ENCODE assay signal across 19 cellular contexts in the genomic region with DNA sequence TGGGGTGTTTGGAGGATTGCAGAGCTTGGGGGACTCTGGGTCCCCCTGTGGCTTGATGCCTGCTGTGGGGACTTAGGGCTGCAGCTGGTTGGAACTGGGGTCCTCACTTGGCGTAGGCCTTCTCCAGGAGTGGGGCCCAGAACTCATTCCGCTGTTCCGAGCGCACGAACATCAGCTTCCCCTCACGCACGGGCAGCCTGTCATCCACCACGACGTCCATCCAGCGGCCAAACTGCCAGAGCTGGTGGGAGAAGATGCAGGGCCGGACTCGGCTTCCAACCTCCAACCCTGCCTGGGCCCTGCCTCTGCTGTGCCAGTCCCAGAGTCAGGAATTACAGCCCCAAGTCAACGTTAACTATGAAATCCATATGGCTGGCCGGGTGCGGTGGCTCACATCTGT. TPM values are rescaled to one million over a fixed set of nuclear protein-coding genes. Genes with fewer than 3 reads are reported as not detected.
DNase-seq lines count a peak whose midpoint lies in the region; ATAC-seq and TF ChIP-seq lines count a peak whose summit lies in the region.
"Had no signal": no experiment of that assay in that cellular context is flagged by ENCODE, and none has a peak within 500 bp of the region (broad histone marks: within the 10 kb centered on the region; RNA-seq: fewer than 3 reads in every experiment).

No MANE protein-coding gene starts in this region.

- ATAC-seq in IMR-90 (ENCODE audit: low read depth), result no peak
- no peak for ATAC-seq in lower lobe of right lung
- ATAC-seq in activated naive CD8-positive, alpha-beta T cell treated with anti-CD3 and anti-CD28 coated beads, Interleukin-2, amount 50 U/mL, for 24 hours, result no peak
- no peak for ATAC-seq in HG03139 (IDR thresholded peaks at IDR 0.05; ENCODE audit: unreplicated experiment)

- intact Hi-C loops in mammary epithelial cell (cut with micrococcal nuclease) (no loop called here), MCF 10A (cut with micrococcal nuclease) (no loop called here), IMR-90 (cut with micrococcal nuclease) (no loop called here), lower lobe of right lung (cut with DNase I) (no loop called here), ascending aorta (cut with DNase I) (no loop called here)

- no peaks in the 10 kb centered on the region for H3K79me2 ChIP-seq in mammary epithelial cell (ENCODE audit: insufficient read depth, low read length)

- H4K20me1 ChIP-seq in mammary epithelial cell (ENCODE audit: insufficient read depth, low read length) (no peaks in the 10 kb centered on the region), IMR-90 (ENCODE audit: insufficient read depth, low read length) (no peaks in the 10 kb centered on the region)
- H4K20me1 ChIP-seq: BLaER1 treated with 17β-estradiol and CSF1 and Interleukin-3, amounts not matched to agents 10 nM and 100 nM had no signal

- TF ChIP-seq POLR2A in IMR-90 (IDR thresholded peaks at IDR 0.05; ENCODE audit: low read depth, low read length), result no peak

- no peak overlapping the region for H2BK5ac ChIP-seq in IMR-90 (ENCODE audit: low read depth, low read length, poor library complexity, severe bottlenecking)

- H3K4me3 ChIP-seq in mammary epithelial cell (replicated peaks in 1 of 3; ENCODE audit: insufficient read depth in 1 of 3, low read depth in 2 of 3, low read length in 3 of 3), result no peak overlapping the region
- no peak overlapping the region for H3K4me3 ChIP-seq in IMR-90 (ENCODE audit: insufficient read depth, low read depth, low read length)
- no peak overlapping the region for H3K4me3 ChIP-seq in lower lobe of right lung
- H3K4me3 ChIP-seq in ascending aorta, result no peak overlapping the region
- H3K4me3 ChIP-seq: BLaER1 treated with 17β-estradiol and CSF1 and Interleukin-3, amounts not matched to agents 10 nM and 100 nM; HAP-1; PC-9; SJSA1 had no signal

- H3K27me3 Mint-ChIP-seq in MCF 10A (ENCODE audit: insufficient read depth, unreplicated experiment), result no peaks in the 10 kb centered on the region
- H3K27me3 Mint-ChIP-seq in activated naive CD8-positive, alpha-beta T cell treated with anti-CD3 and anti-CD28 coated beads, Interleukin-2, amount 50 U/mL, for 24 hours, result peaks cover 4% of the 10 kb centered on the region
- H3K27me3 Mint-ChIP-seq: CD8-positive, alpha-beta memory T cell had no signal

- H3K9me1 ChIP-seq in IMR-90 (ENCODE audit: insufficient read depth, low read length), result no peaks in the 10 kb centered on the region

- H3K9me3 ChIP-seq in mammary epithelial cell (replicated peaks; ENCODE audit: insufficient read depth, low read length) (no peaks in the 10 kb centered on the region), IMR-90 (ENCODE audit: control insufficient read depth, insufficient read depth, low read length) (no peaks in the 10 kb centered on the region), lower lobe of right lung (no peaks in the 10 kb centered on the region), ascending aorta (no peaks in the 10 kb centered on the region)
- H3K9me3 ChIP-seq: BLaER1 treated with 17β-estradiol and CSF1 and Interleukin-3, amounts not matched to agents 10 nM and 100 nM; HAP-1; SJSA1 had no signal

- 99% methylated on average over 15 of the region's 15 CpGs for WGBS in mammary epithelial cell (ENCODE audit: low coverage, missing lambda C conversion rate)
- 85% methylated on average over 15 of the region's 15 CpGs; no CpG with 5 or more reads in 1 of the 2 experiments for WGBS in IMR-90 (ENCODE audit: extremely low coverage in 2 of 2, insufficient read length in 1 of 2), 2 experiments

- no peak overlapping the region for H3K27ac ChIP-seq in mammary epithelial cell (ENCODE audit: insufficient read depth, low read depth, low read length)
- no peak overlapping the region for H3K27ac ChIP-seq in IMR-90 (ENCODE audit: insufficient read depth, low read length)
- H3K27ac ChIP-seq in lower lobe of right lung, result no peak overlapping the region
- H3K27ac ChIP-seq in ascending aorta, result no peak overlapping the region
- H3K27ac ChIP-seq: BLaER1 treated with 17β-estradiol and CSF1 and Interleukin-3, amounts not matched to agents 10 nM and 100 nM; PC-9; SJSA1 had no signal

- no peak overlapping the region for H2BK15ac ChIP-seq in IMR-90 (ENCODE audit: low read depth, low read length)

- CTCF ChIA-PET in mammary epithelial cell (lab: Charles Lee; ENCODE audit: low non-redundant PET), result no interaction called here
- CTCF ChIA-PET in MCF 10A (lab: Yijun Ruan, JAX), result interaction anchor here (0.6 kb wide), 1 partner anchor 46 kb away, joined by 3 read pairs; no protein-coding TSS in a partner anchor
- CTCF ChIA-PET in IMR-90 (lab: Yijun Ruan, JAX), result no interaction called here

- no peak overlapping the region for H3K14ac ChIP-seq in IMR-90 (replicated peaks; ENCODE audit: low read depth, low read length)

- DNase-seq in mammary epithelial cell, result peak; percentile 1
- DNase-seq in MCF 10A (ENCODE audit: unreplicated experiment), result no peak
- no peak for DNase-seq in IMR-90
- DNase-seq in lower lobe of right lung, result peak; percentile 27
- DNase-seq in activated naive CD8-positive, alpha-beta T cell treated with anti-CD3 and anti-CD28 coated beads, Interleukin-2, amount 50 U/mL, for 24 hours, result no peak
- DNase-seq in NCI-H1417 treated with DMSO at 0.1 percent for 48 hours (lab: John Stamatoyannopoulos, UW), result no peak
- no peak for DNase-seq in ascending aorta (ENCODE audit: low spot score in 2 of 2)
- DNase-seq: CD8-positive, alpha-beta memory T cell; MV-4-11; NCI-H1436; NCI-H2029; NCI-H82; PC-9 had no signal

- POLR2A ChIA-PET in MCF 10A (lab: Yijun Ruan, JAX) (no interaction called here), IMR-90 (lab: Charles Lee; ENCODE audit: unreplicated experiment) (no interaction called here)

- H3K27me3 ChIP-seq in mammary epithelial cell (ENCODE audit: insufficient read depth, low read length) (no peaks in the 10 kb centered on the region), IMR-90 (ENCODE audit: control insufficient read depth, insufficient read depth, low read length) (no peaks in the 10 kb centered on the region; the same call in 1 of the 2 replicates), lower lobe of right lung (ENCODE audit: low read depth) (no peaks in the 10 kb centered on the region), ascending aorta (no peaks in the 10 kb centered on the region)
- H3K27me3 ChIP-seq: SJSA1 had no signal

- no peak overlapping the region for H2BK120ac ChIP-seq in IMR-90 (ENCODE audit: low read depth, low read length)

- no peaks in the 10 kb centered on the region for H3K79me1 ChIP-seq in IMR-90 (ENCODE audit: low read depth in 1 of 2, low read length in 2 of 2)

- no peak for TF ChIP-seq CTCF in mammary epithelial cell (conservative IDR thresholded peaks at IDR 0.05 in 1 of 2, IDR thresholded peaks at IDR 0.05 in 1 of 2; ENCODE audit: extremely low read depth in 1 of 2, insufficient read depth in 1 of 2, low read depth in 1 of 2, low read length in 2 of 2)
- no peak for TF ChIP-seq CTCF in MCF 10A (IDR thresholded peaks at IDR 0.05; ENCODE audit: unreplicated experiment)
- TF ChIP-seq CTCF in IMR-90 (conservative IDR thresholded peaks at IDR 0.05; ENCODE audit: low read depth, low read length), result no peak
- TF ChIP-seq CTCF in lower lobe of right lung (IDR thresholded peaks at IDR 0.05), result no peak
- no peak for TF ChIP-seq CTCF in ascending aorta (IDR thresholded peaks at IDR 0.05)

- no peak overlapping the region for H4K91ac ChIP-seq in IMR-90 (ENCODE audit: insufficient read depth, low read depth, low read length)

- no peaks in the 10 kb centered on the region for H3K36me3 ChIP-seq in mammary epithelial cell (ENCODE audit: insufficient read depth, low read length)
- H3K36me3 ChIP-seq in IMR-90 (ENCODE audit: control insufficient read depth, insufficient read depth, low read length), result no peaks in the 10 kb centered on the region
- no peaks in the 10 kb centered on the region for H3K36me3 ChIP-seq in lower lobe of right lung
- no peaks in the 10 kb centered on the region for H3K36me3 ChIP-seq in ascending aorta
- H3K36me3 ChIP-seq: BLaER1 treated with 17β-estradiol and CSF1 and Interleukin-3, amounts not matched to agents 10 nM and 100 nM; HAP-1; SJSA1 had no signal

- no peak overlapping the region for H3K18ac ChIP-seq in IMR-90 (ENCODE audit: low read depth, low read length)

- no peak overlapping the region for H3K4ac ChIP-seq in IMR-90 (ENCODE audit: low read depth, low read length)

- dilution Hi-C loops in mammary epithelial cell (cut with HindIII; ENCODE audit: low sequenced_read_pairs) (no loop called here), IMR-90 (cut with HindIII; ENCODE audit: low sequenced_read_pairs, unreplicated experiment) (no loop called here)

- H3K9ac ChIP-seq in mammary epithelial cell (ENCODE audit: insufficient read depth, low read length), result no peak overlapping the region
- no peak overlapping the region for H3K9ac ChIP-seq in IMR-90 (ENCODE audit: low read depth, low read length)
- H3K9ac ChIP-seq: BLaER1 treated with 17β-estradiol and CSF1 and Interleukin-3, amounts not matched to agents 10 nM and 100 nM had no signal

- no peak overlapping the region for H2AK9ac ChIP-seq in IMR-90 (replicated peaks; ENCODE audit: low read depth, low read length, poor library complexity)

- H3K4me1 Mint-ChIP-seq in MCF 10A (ENCODE audit: insufficient read depth, unreplicated experiment), result no peaks in the 10 kb centered on the region
- peaks cover 21% of the 10 kb centered on the region for H3K4me1 Mint-ChIP-seq in activated naive CD8-positive, alpha-beta T cell treated with anti-CD3 and anti-CD28 coated beads, Interleukin-2, amount 50 U/mL, for 24 hours

- H2AFZ ChIP-seq in mammary epithelial cell (ENCODE audit: low read depth, low read length), result no peak overlapping the region
- H2AFZ ChIP-seq in IMR-90 (replicated peaks; ENCODE audit: low read length, poor library complexity), result peak overlapping the region; percentile 67
- H2AFZ ChIP-seq: PC-9 had no signal

- H3K36me3 Mint-ChIP-seq in MCF 10A (ENCODE audit: insufficient read depth, unreplicated experiment), result peaks cover 4% of the 10 kb centered on the region
- no peaks in the 10 kb centered on the region for H3K36me3 Mint-ChIP-seq in activated naive CD8-positive, alpha-beta T cell treated with anti-CD3 and anti-CD28 coated beads, Interleukin-2, amount 50 U/mL, for 24 hours (ENCODE audit: low read depth)
- H3K36me3 Mint-ChIP-seq: CD8-positive, alpha-beta memory T cell had no signal

- H2BK20ac ChIP-seq in IMR-90 (ENCODE audit: low read depth, low read length), result no peak overlapping the region

- BruUV-seq in mammary epithelial cell (replicated peaks; lab: Mats Ljungman, UMichigan), result no TSS peak
- no TSS peak for BruUV-seq in MCF 10A (replicated peaks; lab: Mats Ljungman, UMichigan)
- BruUV-seq in IMR-90 (replicated peaks; lab: Mats Ljungman, UMichigan), result no TSS peak

- H3K56ac ChIP-seq in IMR-90 (ENCODE audit: extremely low read depth, insufficient read depth, low read length), result no peak overlapping the region

- H4K5ac ChIP-seq in IMR-90 (ENCODE audit: low read depth, low read length), result no peak overlapping the region

- H3K4me1 ChIP-seq in mammary epithelial cell (ENCODE audit: insufficient read depth, low read length) (peaks cover 3% of the 10 kb centered on the region), IMR-90 (ENCODE audit: control insufficient read depth, insufficient read depth, low read length) (no peaks in the 10 kb centered on the region), lower lobe of right lung (peaks cover 4% of the 10 kb centered on the region), ascending aorta (no peaks in the 10 kb centered on the region)
- H3K4me1 ChIP-seq: HAP-1, SJSA1 had no signal

- H3K4me2 ChIP-seq in mammary epithelial cell (ENCODE audit: insufficient read depth, low read depth, low read length) (no peak overlapping the region), IMR-90 (ENCODE audit: low read depth, low read length) (no peak overlapping the region)
- H3K4me2 ChIP-seq: BLaER1 treated with 17β-estradiol and CSF1 and Interleukin-3, amounts not matched to agents 10 nM and 100 nM; PC-9 had no signal

- TF ChIP-seq RAD21 in IMR-90 (IDR thresholded peaks at IDR 0.05; ENCODE audit: low read length), result no peak

- no peak overlapping the region for H3K27ac Mint-ChIP-seq in MCF 10A (ENCODE audit: low read depth, unreplicated experiment)
- H3K27ac Mint-ChIP-seq in activated naive CD8-positive, alpha-beta T cell treated with anti-CD3 and anti-CD28 coated beads, Interleukin-2, amount 50 U/mL, for 24 hours, result no peak overlapping the region

- no peak overlapping the region for H4K8ac ChIP-seq in IMR-90 (ENCODE audit: low read depth in 2 of 2, low read length in 2 of 2)

- H2AK5ac ChIP-seq in IMR-90 (ENCODE audit: low read depth, low read length), result no peak overlapping the region

- H3K4me3 Mint-ChIP-seq in MCF 10A (ENCODE audit: unreplicated experiment), result no peak overlapping the region
- H3K4me3 Mint-ChIP-seq in activated naive CD8-positive, alpha-beta T cell treated with anti-CD3 and anti-CD28 coated beads, Interleukin-2, amount 50 U/mL, for 24 hours, result no peak overlapping the region

- H3K23ac ChIP-seq in IMR-90 (ENCODE audit: low read depth, low read length), result no peak overlapping the region

- no peaks in the 10 kb centered on the region for H3K9me3 Mint-ChIP-seq in MCF 10A (ENCODE audit: unreplicated experiment)
- H3K9me3 Mint-ChIP-seq in activated naive CD8-positive, alpha-beta T cell treated with anti-CD3 and anti-CD28 coated beads, Interleukin-2, amount 50 U/mL, for 24 hours, result no peaks in the 10 kb centered on the region
- H3K9me3 Mint-ChIP-seq: CD8-positive, alpha-beta memory T cell had no signal

- in situ Hi-C loops in mammary epithelial cell (cut with MboI; ENCODE audit: low sequenced_read_pairs in 2 of 2), result loop anchor here in 1 of 2 donors (25.0 kb wide), 1 partner anchor 96 kb away; the partner anchor contains the start of genes ECH1 and HNRNPL
- in situ Hi-C loops in IMR-90 (cut with MboI; ENCODE audit: low sequenced_read_pairs), result loop anchor here (25.0 kb wide), 1 partner anchor 171 kb away; the partner anchor contains the start of gene CCER2

RNA-seq across cellular contexts. Expression of gene CAPN12, which starts 2.6 kb away (rescaled TPM):
- total RNA-seq in mammary epithelial cell (1 to 10 TPM in 1 of 2 donors, under 1 TPM in 1; 0.49 to 1.0 TPM), MCF 10A (2022) (not detected in 2 replicates), IMR-90 (2012; rRNA removed) (0.18 TPM in 1 of 2 replicates, not detected in the other), lower lobe of right lung (18.2 TPM), ascending aorta (not detected)
- polyA plus RNA-seq in mammary epithelial cell (4.6 TPM), IMR-90 (2012; rRNA removed) (0.97 and 0.99 TPM in 2 replicates)
- not detected for polyA minus RNA-seq in mammary epithelial cell
- 0.27 and 0.67 TPM in 2 replicates for polyA plus RNA-seq in IMR-90 (2012; cell fraction: cytosol; rRNA removed)
- 8.4 and 12.7 TPM in 2 replicates for polyA plus RNA-seq in IMR-90 (2012; cell fraction: nucleus; rRNA removed; ENCODE audit: low replicate concordance)
- total RNA-seq: SJSA1 had no signal

RNA-seq across cellular contexts. Expression of gene LGALS7, which starts 31.6 kb away (rescaled TPM):
- total RNA-seq in mammary epithelial cell, result 1 to 10 TPM in 1 of 2 donors, not detected in 1; 6.3 TPM
- 50.4 TPM for polyA plus RNA-seq in mammary epithelial cell
- polyA minus RNA-seq in mammary epithelial cell, result 16.3 TPM
- 1.1 TPM in 1 of 2 replicates, not detected in the other for total RNA-seq in MCF 10A (2022)
- not detected in 2 replicates for total RNA-seq in IMR-90 (2012; rRNA removed)
- not detected in 2 replicates for polyA plus RNA-seq in IMR-90 (2012; rRNA removed)
- not detected in 2 replicates for polyA plus RNA-seq in IMR-90 (2012; cell fraction: cytosol; rRNA removed)
- not detected in 2 replicates for polyA plus RNA-seq in IMR-90 (2012; cell fraction: nucleus; rRNA removed; ENCODE audit: low replicate concordance)
- not detected for total RNA-seq in lower lobe of right lung
- not detected for total RNA-seq in ascending aorta
- total RNA-seq: CD8-positive, alpha-beta memory T cell; HT1080; NCI-H460; SJSA1 had no signal
- polyA plus RNA-seq: CD8-positive, alpha-beta memory T cell had no signal

RNA-seq across cellular contexts. Expression of gene LGALS7B, which starts 47.3 kb away (rescaled TPM):
- total RNA-seq in mammary epithelial cell, result 100 to 1,000 TPM in 1 of 2 donors, under 1 TPM in 1; 0.73 to 210 TPM
- polyA plus RNA-seq in mammary epithelial cell, result 688 TPM
- polyA minus RNA-seq in mammary epithelial cell, result 2.2 TPM
- total RNA-seq in MCF 10A (2022), result 2.5 and 2.6 TPM in 2 replicates
- total RNA-seq in IMR-90 (2012; rRNA removed), result not detected in 2 replicates
- not detected in 2 replicates for polyA plus RNA-seq in IMR-90 (2012; rRNA removed)
- polyA plus RNA-seq in IMR-90 (2012; cell fraction: cytosol; rRNA removed), result not detected in 2 replicates
- not detected in 2 replicates for polyA plus RNA-seq in IMR-90 (2012; cell fraction: nucleus; rRNA removed; ENCODE audit: low replicate concordance)
- not detected for total RNA-seq in lower lobe of right lung
- total RNA-seq in ascending aorta, result not detected
- total RNA-seq: CD8-positive, alpha-beta memory T cell; HT1080; NCI-H460; PC-9; SJSA1 had no signal
- polyA plus RNA-seq: CD8-positive, alpha-beta memory T cell had no signal

Comparison
In these comparisons a context has a peak if more than half of its experiments do, and no peak if none do; other contexts are left out.
1. DNase-seq: peak in mammary epithelial cell (single experiment) and lower lobe of right lung (single experiment); none in MCF 10A (single experiment), IMR-90 (single experiment), activated naive CD8-positive, alpha-beta T cell treated with anti-CD3 and anti-CD28 coated beads, Interleukin-2, amount 50 U/mL, for 24 hours (single experiment), NCI-H1417 treated with DMSO at 0.1 percent for 48 hours (single experiment) and ascending aorta (0 of 2).